ENCODE assay signal across 12 cellular contexts in the genomic region with DNA sequence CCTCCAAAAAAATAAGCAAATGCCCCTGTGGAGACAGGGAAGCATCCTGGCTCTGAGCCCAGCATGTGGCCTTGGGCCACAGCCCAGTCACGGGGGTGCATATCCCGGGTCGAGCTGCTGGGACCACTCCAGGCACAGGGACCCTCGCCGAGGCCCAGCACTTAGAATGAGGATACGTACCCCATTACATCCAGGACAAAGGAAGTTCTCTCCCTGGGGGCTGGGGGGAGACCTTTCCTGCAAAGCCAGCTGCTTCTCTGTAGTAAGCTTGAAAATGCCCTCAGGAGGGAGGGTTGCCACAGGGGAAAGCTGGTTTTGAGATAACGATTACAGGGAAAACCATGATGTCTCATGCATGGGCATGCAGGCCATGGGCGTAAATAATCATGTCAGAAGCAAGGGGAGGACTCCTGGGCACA.
DNase-seq lines count a peak whose midpoint lies in the region; FAIRE-seq and TF ChIP-seq lines count a peak whose summit lies in the region.
"Had no signal": no experiment of that assay in that cellular context is flagged by ENCODE, and none has a peak within 500 bp of the region (broad histone marks: within the 10 kb centered on the region; RNA-seq: fewer than 3 reads in every experiment).

No MANE protein-coding gene starts in this region.

- H3K79me2 ChIP-seq in PC-9 (ENCODE audit: low read depth) = no peaks in the 10 kb centered on the region

- H3K4me1 ChIP-seq in BLaER1 treated with 17β-estradiol and CSF1 and Interleukin-3, amounts not matched to agents 10 nM and 100 nM = peaks cover 74 to 98% (median 93%) of the 10 kb centered on the region in 10 experiments
- H3K4me1 ChIP-seq in esophagus squamous epithelium (peaks cover 12 to 54% (median 12%) of the 10 kb centered on the region in 3 donors), PC-9 (replicated peaks; ENCODE audit: insufficient read depth) (no peaks in the 10 kb centered on the region)

- intact Hi-C loops in esophagus squamous epithelium (cut with DNase I) = no loop called here
- intact Hi-C loops in PC-9 (cut with micrococcal nuclease; ENCODE audit: unreplicated experiment) = no loop called here
- intact Hi-C loops in activated CD4-positive, alpha-beta T cell treated with anti-CD3 and anti-CD28 coated beads, Interleukin-2, amount 10 ng/mL, durations not matched to agents 24 days and 14 days (cut with micrococcal nuclease) = no loop called here

- CTCF ChIA-PET in PC-9 (lab: Charles Lee) = no interaction called here

- POLR2A ChIA-PET in PC-9 (lab: Charles Lee; ENCODE audit: unreplicated experiment) = no interaction called here

- no peaks in the 10 kb centered on the region for H3K9me3 ChIP-seq in BLaER1 treated with 17β-estradiol and CSF1 and Interleukin-3, amounts not matched to agents 10 nM and 100 nM (replicated peaks in 1 of 11)
- H3K9me3 ChIP-seq in esophagus squamous epithelium = no peaks in the 10 kb centered on the region
- no peaks in the 10 kb centered on the region for H3K9me3 ChIP-seq in PC-9 (ENCODE audit: insufficient read depth, low read depth)

- no peak for FAIRE-seq in D721Med (lab: Jason Lieb, UNC)

- 21 to 32% methylated on average over 2 to 6 of the region's 8 CpGs for WGBS in esophagus squamous epithelium, 2 donors

- no peak overlapping the region for H3K4me3 ChIP-seq in BLaER1 treated with 17β-estradiol and CSF1 and Interleukin-3, amounts not matched to agents 10 nM and 100 nM
- H3K4me3 ChIP-seq in esophagus squamous epithelium = no peak overlapping the region
- no peak overlapping the region for H3K4me3 ChIP-seq in PC-9

- peaks cover 3 to 100% (median 94%) of the 10 kb centered on the region in 11 experiments; a peak in 21 of 22 replicates for H4K20me1 ChIP-seq in BLaER1 treated with 17β-estradiol and CSF1 and Interleukin-3, amounts not matched to agents 10 nM and 100 nM
- H4K20me1 ChIP-seq in PC-9 (ENCODE audit: insufficient read depth) = 0 out of 2 replicates have a peak, but pooled peaks cover 5% of the 10 kb centered on the region

- no peaks in the 10 kb centered on the region for H3K27me3 ChIP-seq in BLaER1 treated with 17β-estradiol and CSF1 and Interleukin-3, amounts not matched to agents 10 nM and 100 nM
- H3K27me3 ChIP-seq in esophagus squamous epithelium = no peaks in the 10 kb centered on the region
- no peaks in the 10 kb centered on the region for H3K27me3 ChIP-seq in PC-9 (ENCODE audit: insufficient read depth, low read depth)

- H3K4me1 Mint-ChIP-seq in neural crest cell = peaks cover 16% of the 10 kb centered on the region
- peaks cover 27% of the 10 kb centered on the region for H3K4me1 Mint-ChIP-seq in activated CD4-positive, alpha-beta T cell treated with anti-CD3 and anti-CD28 coated beads, Interleukin-2, amount 10 ng/mL, durations not matched to agents 24 days and 14 days

- H3K4me3 Mint-ChIP-seq in neural crest cell = no peak overlapping the region
- no peak overlapping the region for H3K4me3 Mint-ChIP-seq in activated CD4-positive, alpha-beta T cell treated with anti-CD3 and anti-CD28 coated beads, Interleukin-2, amount 10 ng/mL, durations not matched to agents 24 days and 14 days
- H3K4me3 Mint-ChIP-seq: brain had no signal

- no peak for TF ChIP-seq POLR2A in esophagus squamous epithelium (IDR thresholded peaks at IDR 0.05)

- H3K9ac ChIP-seq in BLaER1 treated with 17β-estradiol and CSF1 and Interleukin-3, amounts not matched to agents 10 nM and 100 nM = peak overlapping the region in 9 of 11 experiments; percentile 4 to 58 (median 23); a peak in 10 of 22 replicates

- TF ChIP-seq CTCF in esophagus squamous epithelium (IDR thresholded peaks at IDR 0.05) (no peak), neural crest cell (conservative IDR thresholded peaks at IDR 0.05) (no peak), PC-9 (conservative IDR thresholded peaks at IDR 0.05) (no peak), D721Med (IDR thresholded peaks at IDR 0.05; ENCODE audit: insufficient read depth, missing control alignments) (no peak)

- H3K36me3 ChIP-seq in BLaER1 treated with 17β-estradiol and CSF1 and Interleukin-3, amounts not matched to agents 10 nM and 100 nM = peaks cover 10 to 85% (median 45%) of the 10 kb centered on the region in 11 experiments; a peak in 21 of 22 replicates
- H3K36me3 ChIP-seq in esophagus squamous epithelium (peaks cover 0 to 70% (median 0%) of the 10 kb centered on the region in 3 donors), PC-9 (ENCODE audit: low read depth) (0 out of 2 replicates have a peak, but pooled peaks cover 5% of the 10 kb centered on the region)

- H3K9me2 ChIP-seq in PC-9 (ENCODE audit: insufficient read depth) = no peaks in the 10 kb centered on the region

- peak overlapping the region; percentile 33 to 69 (median 43); a peak in 18 of 22 replicates for H3K27ac ChIP-seq in BLaER1 treated with 17β-estradiol and CSF1 and Interleukin-3, amounts not matched to agents 10 nM and 100 nM
- H3K27ac ChIP-seq in esophagus squamous epithelium (peak overlapping the region in 3 of 4 donors; percentile 29 to 69 (median 31)), PC-9 (no peak overlapping the region)

- H3F3A ChIP-seq in PC-9 (ENCODE audit: insufficient read depth, low read depth) = no peaks in the 10 kb centered on the region

- H3K9me3 Mint-ChIP-seq in neural crest cell = no peaks in the 10 kb centered on the region
- no peaks in the 10 kb centered on the region for H3K9me3 Mint-ChIP-seq in activated CD4-positive, alpha-beta T cell treated with anti-CD3 and anti-CD28 coated beads, Interleukin-2, amount 10 ng/mL, durations not matched to agents 24 days and 14 days
- H3K9me3 Mint-ChIP-seq: brain had no signal

- H3K27me3 Mint-ChIP-seq in neural crest cell (ENCODE audit: low read depth) = no peaks in the 10 kb centered on the region
- no peaks in the 10 kb centered on the region for H3K27me3 Mint-ChIP-seq in activated CD4-positive, alpha-beta T cell treated with anti-CD3 and anti-CD28 coated beads, Interleukin-2, amount 10 ng/mL, durations not matched to agents 24 days and 14 days
- H3K27me3 Mint-ChIP-seq: brain had no signal

- DNase-seq in NCI-H1092 (lab: John Stamatoyannopoulos, UW) (peak; percentile 77), esophagus squamous epithelium (lab: John Stamatoyannopoulos, UW) (no peak), neural crest cell (ENCODE audit: low read depth, low spot score) (no peak), PC-9 (no peak), D721Med (ENCODE audit: insufficient read length, low spot score) (no peak)
- no peak for DNase-seq in activated CD4-positive, alpha-beta T cell treated with anti-CD3 and anti-CD28 coated beads, Interleukin-2, amount 10 ng/mL, durations not matched to agents 24 days and 14 days
- no peak for DNase-seq in activated effector memory CD4-positive, alpha-beta T cell treated with Interleukin-2 at 50 U/mL for 16 hours
- DNase-seq: AML-193, kidney glomerular epithelial cell, NCI-H1436 had no signal

- peak overlapping the region; percentile 42 to 81 (median 72) for H3K4me2 ChIP-seq in BLaER1 treated with 17β-estradiol and CSF1 and Interleukin-3, amounts not matched to agents 10 nM and 100 nM
- H3K4me2 ChIP-seq in PC-9 = no peak overlapping the region

- H2AFZ ChIP-seq in PC-9 = no peak overlapping the region

- H3K36me3 Mint-ChIP-seq in neural crest cell (ENCODE audit: low read depth) = no peaks in the 10 kb centered on the region
- H3K36me3 Mint-ChIP-seq in activated CD4-positive, alpha-beta T cell treated with anti-CD3 and anti-CD28 coated beads, Interleukin-2, amount 10 ng/mL, durations not matched to agents 24 days and 14 days (ENCODE audit: low read depth) = peaks cover 4% of the 10 kb centered on the region

- H3K27ac Mint-ChIP-seq in neural crest cell (ENCODE audit: unreplicated experiment) = peak overlapping the region; percentile 78
- H3K27ac Mint-ChIP-seq in activated CD4-positive, alpha-beta T cell treated with anti-CD3 and anti-CD28 coated beads, Interleukin-2, amount 10 ng/mL, durations not matched to agents 24 days and 14 days = no peak overlapping the region

- BruUV-seq in PC-9 (replicated peaks; lab: Mats Ljungman, UMichigan) = no TSS peak
